In the genomic region with DNA sequence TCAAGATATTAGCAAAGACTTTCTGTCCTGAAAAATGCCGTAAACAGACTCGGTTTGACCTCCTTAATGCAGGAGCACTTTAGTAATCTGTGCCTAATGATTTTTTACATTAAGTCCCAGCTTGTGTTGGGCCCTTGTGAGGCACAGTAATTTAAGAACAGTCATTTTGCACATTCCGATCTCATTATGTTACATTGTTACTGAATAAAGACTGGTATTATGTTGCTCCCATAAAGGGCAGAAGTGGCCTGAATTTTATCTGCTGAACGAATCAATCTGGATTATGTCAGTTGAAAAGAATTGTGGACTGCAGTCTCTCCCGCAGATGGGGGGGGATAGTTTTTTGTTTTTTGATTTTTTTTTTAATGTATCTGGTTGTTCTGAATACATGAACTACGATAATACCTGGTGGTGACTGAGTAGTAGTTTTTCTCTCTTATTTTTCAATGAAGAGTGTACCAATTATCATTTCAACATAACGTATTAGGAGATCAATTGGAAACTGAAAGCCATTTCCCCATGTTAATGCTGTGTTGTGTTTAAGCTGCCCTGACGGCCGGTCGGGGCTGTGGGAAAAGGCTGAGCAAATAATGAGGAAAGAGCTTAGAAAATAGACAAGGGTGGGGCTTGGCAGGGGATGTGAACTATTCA, we compare ENCODE assay signal across 1 cellular context.
TF ChIP-seq lines count a peak whose summit lies in the region.

No MANE protein-coding gene starts in this region.

TF ChIP-seq in HepG2, 621 proteins besides CTCF, POLR2A, EP300 and RAD21 (continued from another document):
- TF ChIP-seq ISL2 (CRISPR knock-in tag; IDR thresholded peaks at IDR 0.05) (no peak), MATR3 (CRISPR knock-in tag; IDR thresholded peaks at IDR 0.05) (no peak), ZNF790 (CRISPR knock-in tag; IDR thresholded peaks at IDR 0.05; ENCODE audit: borderline replicate concordance) (no peak), GLI4 (CRISPR knock-in tag; IDR thresholded peaks at IDR 0.05; ENCODE audit: borderline replicate concordance) (no peak), SRF (IDR thresholded peaks at IDR 0.05; ENCODE audit: low read depth, low read length) (no peak), SOX13 (IDR thresholded peaks at IDR 0.05) (no peak), SOX13 (CRISPR knock-in tag; conservative IDR thresholded peaks at IDR 0.05 in 1 of 2, IDR thresholded peaks at IDR 0.05 in 1 of 2) (no peak), JDP2 (CRISPR knock-in tag; IDR thresholded peaks at IDR 0.05; ENCODE audit: borderline replicate concordance) (no peak), FOXK2 (IDR thresholded peaks at IDR 0.05) (no peak), CEBPB (IDR thresholded peaks at IDR 0.05; ENCODE audit: borderline replicate concordance, low read depth, low read length) (no peak), AHR (CRISPR knock-in tag; IDR thresholded peaks at IDR 0.05) (no peak), SP2 (CRISPR knock-in tag; IDR thresholded peaks at IDR 0.05) (no peak), ZKSCAN5 (CRISPR knock-in tag; IDR thresholded peaks at IDR 0.05) (no peak)
- TF ChIP-seq, protein P1, sequence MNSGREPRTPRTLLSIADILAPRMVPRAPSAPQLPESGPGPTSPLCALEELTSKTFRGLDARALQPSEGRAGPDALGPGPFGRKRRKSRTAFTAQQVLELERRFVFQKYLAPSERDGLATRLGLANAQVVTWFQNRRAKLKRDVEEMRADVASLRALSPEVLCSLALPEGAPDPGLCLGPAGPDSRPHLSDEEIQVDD (CRISPR knock-in tag; IDR thresholded peaks at IDR 0.05; ENCODE audit: borderline replicate concordance), result no peak
- TF ChIP-seq, protein P2, sequence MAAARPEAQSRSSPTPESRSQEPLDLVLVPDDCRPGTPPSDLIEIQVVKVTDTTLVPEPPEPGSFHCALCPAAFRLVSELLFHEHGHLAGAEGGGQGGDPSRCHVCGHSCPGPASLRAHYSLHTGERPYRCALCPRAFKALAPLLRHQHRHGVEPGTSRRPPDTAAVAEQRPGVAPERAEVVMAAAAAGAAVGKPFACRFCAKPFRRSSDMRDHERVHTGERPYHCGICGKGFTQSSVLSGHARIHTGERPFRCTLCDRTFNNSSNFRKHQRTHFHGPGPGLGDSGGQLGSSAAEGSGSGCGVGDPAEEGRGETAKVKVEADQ (CRISPR knock-in tag; IDR thresholded peaks at IDR 0.05; ENCODE audit: borderline replicate concordance), result no peak
TF ChIP-seq in HepG2: peak in this region for 0.
